In the genomic region with DNA sequence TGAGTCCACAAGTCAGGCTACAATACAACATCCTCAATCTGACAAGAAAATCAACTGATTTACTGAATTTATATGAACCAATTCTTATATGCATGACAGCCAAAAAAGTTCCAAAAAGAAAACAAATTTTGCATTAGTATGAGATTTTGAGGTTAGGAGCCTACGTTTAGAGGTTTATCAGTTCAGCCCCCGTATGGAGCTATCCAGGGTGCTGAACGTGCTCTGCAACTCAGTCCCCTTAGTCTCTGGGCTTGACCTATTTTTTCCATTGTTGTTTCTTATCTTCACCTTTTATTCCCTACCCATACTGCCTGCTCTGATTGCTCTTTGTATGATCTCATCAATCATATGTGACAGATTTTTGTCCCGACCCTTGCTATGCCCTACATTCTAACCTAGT, we compare ENCODE assay signal across 8 cellular contexts.
DNase-seq lines count a peak whose midpoint lies in the region; ATAC-seq and TF ChIP-seq lines count a peak whose summit lies in the region.
"Had no signal": no experiment of that assay in that cellular context is flagged by ENCODE, and none has a peak within 500 bp of the region (broad histone marks: within the 10 kb centered on the region; RNA-seq: fewer than 3 reads in every experiment).

No MANE protein-coding gene starts in this region.

- H3K4me1 Mint-ChIP-seq in nephron progenitor cell = no peaks in the 10 kb centered on the region
- H3K4me1 Mint-ChIP-seq: IgD-negative memory B cell had no signal

- H3K79me2 ChIP-seq in GM23248 (ENCODE audit: insufficient read depth) = no peaks in the 10 kb centered on the region
- no peaks in the 10 kb centered on the region for H3K79me2 ChIP-seq in mammary epithelial cell (ENCODE audit: insufficient read depth, low read length)

- H3K27ac Mint-ChIP-seq in nephron progenitor cell = no peak overlapping the region
- H3K27ac Mint-ChIP-seq: IgD-negative memory B cell had no signal

- H3K27ac ChIP-seq in GM23248 = no peak overlapping the region
- H3K27ac ChIP-seq in mammary epithelial cell (ENCODE audit: insufficient read depth, low read depth, low read length) = no peak overlapping the region
- no peak overlapping the region for H3K27ac ChIP-seq in ascending aorta

- H3K9me3 ChIP-seq in GM23248 (ENCODE audit: low read depth) (no peaks in the 10 kb centered on the region), mammary epithelial cell (replicated peaks; ENCODE audit: insufficient read depth, low read length) (no peaks in the 10 kb centered on the region), ascending aorta (no peaks in the 10 kb centered on the region)

- H3K27me3 ChIP-seq in GM23248 (replicated peaks; ENCODE audit: insufficient read depth) = no peaks in the 10 kb centered on the region
- peaks cover 1% of the 10 kb centered on the region for H3K27me3 ChIP-seq in mammary epithelial cell (ENCODE audit: insufficient read depth, low read length)
- H3K27me3 ChIP-seq in ascending aorta = no peaks in the 10 kb centered on the region

- no peaks in the 10 kb centered on the region for H3K9me2 ChIP-seq in GM23248 (ENCODE audit: insufficient read depth)

- DNase-seq in GM23248 = peak; percentile 29
- DNase-seq in MV-4-11 (lab: John Stamatoyannopoulos, UW) = peak; percentile 15
- peak; percentile 25 for DNase-seq in mammary epithelial cell
- peak; percentile 83 for DNase-seq in nephron progenitor cell
- DNase-seq in ascending aorta (ENCODE audit: low spot score in 2 of 2) = no peak
- no peak for DNase-seq in DMS79 treated with DMSO at 0.1 percent for 48 hours (lab: John Stamatoyannopoulos, UW)

- no peak overlapping the region for H2AFZ ChIP-seq in GM23248
- no peak overlapping the region for H2AFZ ChIP-seq in mammary epithelial cell (ENCODE audit: low read depth, low read length)

- no peaks in the 10 kb centered on the region for H3F3A ChIP-seq in GM23248 (ENCODE audit: insufficient read depth)

- H3K27me3 Mint-ChIP-seq in nephron progenitor cell (ENCODE audit: low read depth, poor library complexity) = peaks cover 5% of the 10 kb centered on the region
- H3K27me3 Mint-ChIP-seq: IgD-negative memory B cell had no signal

- no peaks in the 10 kb centered on the region for H3K36me3 Mint-ChIP-seq in nephron progenitor cell (ENCODE audit: low read depth)
- H3K36me3 Mint-ChIP-seq: IgD-negative memory B cell had no signal

- in situ Hi-C loops in GM23248 (cut with MboI) (no loop called here), mammary epithelial cell (cut with MboI; ENCODE audit: low sequenced_read_pairs in 2 of 2) (no loop called here)

- H3K9me3 Mint-ChIP-seq in nephron progenitor cell = no peaks in the 10 kb centered on the region

- BruUV-seq in mammary epithelial cell (replicated peaks; lab: Mats Ljungman, UMichigan) = no TSS peak

- H3K4me3 ChIP-seq in GM23248 (no peak overlapping the region), mammary epithelial cell (replicated peaks in 1 of 3; ENCODE audit: insufficient read depth in 1 of 3, low read depth in 2 of 3, low read length in 3 of 3) (no peak overlapping the region), ascending aorta (no peak overlapping the region)

- CTCF ChIA-PET in mammary epithelial cell (lab: Charles Lee; ENCODE audit: low non-redundant PET) = no interaction called here

- H4K20me1 ChIP-seq in GM23248 (ENCODE audit: insufficient read depth) (no peaks in the 10 kb centered on the region), mammary epithelial cell (ENCODE audit: insufficient read depth, low read length) (no peaks in the 10 kb centered on the region)

- no peak for ATAC-seq in GM21528 (IDR thresholded peaks at IDR 0.05; ENCODE audit: low FRiP score, unreplicated experiment)

- H3K9ac ChIP-seq in GM23248 (no peak overlapping the region), mammary epithelial cell (ENCODE audit: insufficient read depth, low read length) (no peak overlapping the region)

- no peak overlapping the region for H3K4me3 Mint-ChIP-seq in nephron progenitor cell
- H3K4me3 Mint-ChIP-seq: IgD-negative memory B cell had no signal

- H3K4me2 ChIP-seq in GM23248 (ENCODE audit: unreplicated experiment) = no peak overlapping the region
- H3K4me2 ChIP-seq in mammary epithelial cell (ENCODE audit: insufficient read depth, low read depth, low read length) = no peak overlapping the region

- intact Hi-C loops in mammary epithelial cell (cut with micrococcal nuclease) = no loop called here
- intact Hi-C loops in ascending aorta (cut with DNase I) = no loop called here

- dilution Hi-C loops in mammary epithelial cell (cut with HindIII; ENCODE audit: low sequenced_read_pairs) = no loop called here

- H3K36me3 ChIP-seq in GM23248 (ENCODE audit: low read depth) (no peaks in the 10 kb centered on the region), mammary epithelial cell (ENCODE audit: insufficient read depth, low read length) (no peaks in the 10 kb centered on the region), ascending aorta (no peaks in the 10 kb centered on the region)

- no peaks in the 10 kb centered on the region for H3K4me1 ChIP-seq in GM23248 (ENCODE audit: insufficient read depth)
- H3K4me1 ChIP-seq in mammary epithelial cell (ENCODE audit: insufficient read depth, low read length) = no peaks in the 10 kb centered on the region
- H3K4me1 ChIP-seq in ascending aorta = no peaks in the 10 kb centered on the region

- 7 to 9% methylated on average over 4 of the region's 4 CpGs for WGBS in GM23248 (ENCODE audit: low coverage in 1 of 2, low lambda C conversion rate in 2 of 2, missing lambda C conversion rate in 2 of 2), 2 experiments
- 7% methylated on average over 4 of the region's 4 CpGs for WGBS in mammary epithelial cell (ENCODE audit: low coverage, missing lambda C conversion rate)

- TF ChIP-seq CTCF in mammary epithelial cell (conservative IDR thresholded peaks at IDR 0.05 in 1 of 2, IDR thresholded peaks at IDR 0.05 in 1 of 2; ENCODE audit: extremely low read depth in 1 of 2, insufficient read depth in 1 of 2, low read depth in 1 of 2, low read length in 2 of 2) = no peak
- no peak for TF ChIP-seq CTCF in nephron progenitor cell (IDR thresholded peaks at IDR 0.05)
- no peak for TF ChIP-seq CTCF in ascending aorta (IDR thresholded peaks at IDR 0.05)

Comparison
In these comparisons a context has a peak if more than half of its experiments do, and no peak if none do; other contexts are left out.
1. DNase-seq: peak in GM23248 (single experiment), MV-4-11 (single experiment), mammary epithelial cell (single experiment) and nephron progenitor cell (single experiment); none in ascending aorta (0 of 2) and DMS79 treated with DMSO at 0.1 percent for 48 hours (single experiment).